8 cellular contexts compared by ENCODE assay signal in genomic region chr7:149771696-149772235, GRCh38. TPM values are rescaled to one million over a fixed set of nuclear protein-coding genes. Genes with fewer than 3 reads are reported as not detected.
DNase-seq lines count a peak whose midpoint lies in the region; ATAC-seq, FAIRE-seq and TF ChIP-seq lines count a peak whose summit lies in the region.

No MANE protein-coding gene starts in this region.

- H3K9me3 ChIP-seq in HAP-1, result no peaks in the 10 kb centered on the region
- no peaks in the 10 kb centered on the region for H3K9me3 ChIP-seq in MG63
- no peaks in the 10 kb centered on the region for H3K9me3 ChIP-seq in SK-N-SH
- no peaks in the 10 kb centered on the region for H3K9me3 ChIP-seq in pancreas
- H3K9me3 ChIP-seq in thyroid gland, result no peaks in the 10 kb centered on the region

- 2% methylated on average over 38 of the region's 39 CpGs for WGBS in SK-N-SH (ENCODE audit: low lambda C conversion rate)
- 1% methylated on average over 34 to 39 of the region's 39 CpGs for WGBS in pancreas, 2 donors
- WGBS in thyroid gland, 2 donors, result 2% methylated on average over 19 to 30 of the region's 39 CpGs

- CTCF ChIA-PET in SK-N-SH (lab: Yijun Ruan, JAX), result interaction anchor here (0.9 to 12.5 kb wide), 13 partner anchors 10 to 510 kb away, joined by 3 to 132 read pairs (median 4); partner anchors contain the start of gene ZNF783

- H3K4me3 Mint-ChIP-seq in activated naive CD4-positive, alpha-beta T cell treated with anti-CD3 and anti-CD28 coated beads, Interleukin-2, amount 50 U/mL, for 24 hours, result peak overlapping the region; percentile 80

- no peaks in the 10 kb centered on the region for H3K9me2 ChIP-seq in SK-N-SH

- intact Hi-C loops in Right ventricle myocardium superior (cut with DNase I) (no loop called here), pancreas (cut with DNase I) (no loop called here), thyroid gland (cut with DNase I) (loop anchor here (5.0 kb wide), 1 partner anchor 66 kb away; the partner anchor contains the start of gene ZNF862)

- no peaks in the 10 kb centered on the region for H4K20me1 ChIP-seq in SK-N-SH (ENCODE audit: insufficient read depth)

- peak overlapping the region in 1 of 2 experiments; percentile 74; a peak in 1 of 4 replicates for H3K27ac ChIP-seq in SK-N-SH (ENCODE audit: low read depth in 2 of 2, low read length in 1 of 2)
- peak overlapping the region in 3 of 4 donors; percentile 17 to 76 (median 62) for H3K27ac ChIP-seq in pancreas
- H3K27ac ChIP-seq in thyroid gland, result peak overlapping the region in 2 of 3 donors; percentile 53 to 85

- H3K27me3 ChIP-seq in HAP-1 (ENCODE audit: low read depth), result peaks cover 9% of the 10 kb centered on the region
- H3K27me3 ChIP-seq in MG63, result no peaks in the 10 kb centered on the region
- peaks cover 22% of the 10 kb centered on the region for H3K27me3 ChIP-seq in SK-N-SH (ENCODE audit: insufficient read depth)
- H3K27me3 ChIP-seq in pancreas, result no peaks in the 10 kb centered on the region
- H3K27me3 ChIP-seq in thyroid gland, result no peaks in the 10 kb centered on the region

- H3K9ac ChIP-seq in SK-N-SH, result peak overlapping the region; percentile 43; the same call in 1 of the 2 replicates

- H3K4me1 ChIP-seq in HAP-1, result no peaks in the 10 kb centered on the region
- H3K4me1 ChIP-seq in SK-N-SH (ENCODE audit: control insufficient read depth in 1 of 2, insufficient read depth in 2 of 2, low read depth in 1 of 2, low read length in 1 of 2), result peaks cover 4 to 33% of the 10 kb centered on the region in 2 experiments; a peak in 1 of 4 replicates
- peaks cover 0 to 4% (median 0%) of the 10 kb centered on the region in 3 donors for H3K4me1 ChIP-seq in pancreas
- H3K4me1 ChIP-seq in thyroid gland, result peaks cover 15 to 31% of the 10 kb centered on the region in 2 donors

- H3K27ac Mint-ChIP-seq in activated naive CD4-positive, alpha-beta T cell treated with anti-CD3 and anti-CD28 coated beads, Interleukin-2, amount 50 U/mL, for 24 hours, result no peak overlapping the region

- H3K4me3 ChIP-seq in HAP-1 (peak overlapping the region; percentile 51), MG63 (peak overlapping the region; percentile 45), SK-N-SH (ENCODE audit: low read depth in 2 of 2, low read length in 1 of 2) (peak overlapping the region; percentile 61 to 65), pancreas (peak overlapping the region; percentile 5 to 80 (median 41)), thyroid gland (replicated peaks in 1 of 3) (peak overlapping the region in 1 of 3 donors; percentile 71)

- H2AFZ ChIP-seq in SK-N-SH (ENCODE audit: low read depth), result peak overlapping the region; percentile 81; the same call in 1 of the 2 replicates

- TF ChIP-seq CTCF in SK-N-SH (IDR thresholded peaks at IDR 0.05) (no peak), pancreas (IDR thresholded peaks at IDR 0.05) (no peak), thyroid gland (IDR thresholded peaks at IDR 0.05) (no peak)

- in situ Hi-C loops in HAP-1 (cut with MboI; ENCODE audit: low sequenced_read_pairs), result no loop called here

- TF ChIP-seq POLR2A in thyroid gland (IDR thresholded peaks at IDR 0.05), result peak in 1 of 2 donors; percentile 68

- no peak for FAIRE-seq in pancreas (lab: Jason Lieb, UNC)

- no peaks in the 10 kb centered on the region for H3K79me2 ChIP-seq in SK-N-SH (ENCODE audit: insufficient read depth)

- peaks cover 2% of the 10 kb centered on the region for H3K36me3 Mint-ChIP-seq in activated naive CD4-positive, alpha-beta T cell treated with anti-CD3 and anti-CD28 coated beads, Interleukin-2, amount 50 U/mL, for 24 hours

- peak overlapping the region; percentile 92 for H3K4me2 ChIP-seq in SK-N-SH

- DNase-seq in GF-D8 (lab: John Stamatoyannopoulos, UW) (peak; percentile 61), HAP-1 (ENCODE audit: low spot score in 2 of 2) (peak; percentile 89 to 95), MG63 (peak; percentile 77), SK-N-SH (peak; percentile 99), Right ventricle myocardium superior (peak; percentile 95), pancreas (peak; percentile 94 to 97 (median 95)), thyroid gland (peak; percentile 91 to 92)

- no peaks in the 10 kb centered on the region for H3K27me3 Mint-ChIP-seq in activated naive CD4-positive, alpha-beta T cell treated with anti-CD3 and anti-CD28 coated beads, Interleukin-2, amount 50 U/mL, for 24 hours

- peak; percentile 96 for ATAC-seq in Right ventricle myocardium superior (ENCODE audit: poor library complexity)
- ATAC-seq in pancreas, result peak; percentile 89 to 95 (median 93)

- TF ChIP-seq EP300 in SK-N-SH (IDR thresholded peaks at IDR 0.05; ENCODE audit: borderline replicate concordance in 1 of 2, low read depth in 1 of 2, low read length in 1 of 2), result no peak

- H3F3A ChIP-seq in SK-N-SH (replicated peaks; ENCODE audit: insufficient read depth), result peaks cover 14% of the 10 kb centered on the region

- peaks cover 6% of the 10 kb centered on the region for H3K36me3 ChIP-seq in HAP-1 (replicated peaks)
- no peaks in the 10 kb centered on the region for H3K36me3 ChIP-seq in MG63
- H3K36me3 ChIP-seq in SK-N-SH (replicated peaks in 1 of 2; ENCODE audit: control insufficient read depth in 1 of 2, insufficient read depth in 2 of 2, low read length in 1 of 2), result peaks cover 0 to 7% of the 10 kb centered on the region in 2 experiments
- H3K36me3 ChIP-seq in pancreas, result peaks cover 0 to 6% (median 0%) of the 10 kb centered on the region in 3 donors
- H3K36me3 ChIP-seq in thyroid gland, result no peaks in the 10 kb centered on the region

- TF ChIP-seq RAD21 in SK-N-SH (IDR thresholded peaks at IDR 0.05; ENCODE audit: low read length), result no peak

- peaks cover 8% of the 10 kb centered on the region for H3K4me1 Mint-ChIP-seq in activated naive CD4-positive, alpha-beta T cell treated with anti-CD3 and anti-CD28 coated beads, Interleukin-2, amount 50 U/mL, for 24 hours

- H3K9me3 Mint-ChIP-seq in activated naive CD4-positive, alpha-beta T cell treated with anti-CD3 and anti-CD28 coated beads, Interleukin-2, amount 50 U/mL, for 24 hours, result no peaks in the 10 kb centered on the region

- POLR2A ChIA-PET in SK-N-SH (lab: Yijun Ruan, JAX), result interaction anchor here (0.6 to 0.8 kb wide), 2 partner anchors 18 to 1391 kb away, joined by 3 to 5 read pairs; no protein-coding TSS in a partner anchor

TF ChIP-seq in SK-N-SH, 30 proteins besides CTCF, POLR2A, EP300 and RAD21:
- no peak for TF ChIP-seq MEF2A (IDR thresholded peaks at IDR 0.05; ENCODE audit: borderline replicate concordance, low read depth)
- no peak for TF ChIP-seq TAF1 (IDR thresholded peaks at IDR 0.05; ENCODE audit: borderline replicate concordance, low read depth, low read length)
- TF ChIP-seq RXRA (IDR thresholded peaks at IDR 0.05; ENCODE audit: borderline replicate concordance, low read depth), result no peak
- TF ChIP-seq POLR2AphosphoS5 (IDR thresholded peaks at IDR 0.05; ENCODE audit: low read depth, low read length), result peak; percentile 35; the same call in 1 of the 2 replicates
- TF ChIP-seq MXI1 (IDR thresholded peaks at IDR 0.05; ENCODE audit: low read depth, low read length), result peak; percentile 41; the same call in 1 of the 2 replicates
- TF ChIP-seq RCOR1 (IDR thresholded peaks at IDR 0.05; ENCODE audit: low read length), result no peak
- no peak for TF ChIP-seq SMC3 (IDR thresholded peaks at IDR 0.05; ENCODE audit: low read depth, low read length)
- TF ChIP-seq CHD2 (IDR thresholded peaks at IDR 0.05; ENCODE audit: low read length, partially characterized antibody), result peak; percentile 94

RNA-seq across cellular contexts. Expression of gene ZNF467, which starts 1.6 kb away (rescaled TPM):
- total RNA-seq in MG63 (2014; rRNA removed; shearing (Covaris generic); ENCODE audit: low replicate concordance), result not detected in 2 replicates
- 2.6 and 4.1 TPM in 2 replicates for polyA plus RNA-seq in SK-N-SH (2012; rRNA removed)
- 2.1 and 3.1 TPM in 2 replicates for polyA plus RNA-seq in SK-N-SH (2012; cell fraction: cytosol; rRNA removed)
- polyA plus RNA-seq in SK-N-SH (2012; cell fraction: nucleus; rRNA removed), result 10.0 and 12.6 TPM in 2 replicates
- total RNA-seq in Right ventricle myocardium superior, result 5.2 TPM
- total RNA-seq in pancreas, result 1 to 10 TPM; 6.3 to 9.5 (median 8.4) TPM
- 10 to 100 TPM; 15.3 to 18.6 TPM for polyA plus RNA-seq in pancreas
- total RNA-seq in thyroid gland, result 10 to 100 TPM; 11.8 to 18.8 (median 15.5) TPM
